ENCODE assay signal across 11 cellular contexts in the genomic region with DNA sequence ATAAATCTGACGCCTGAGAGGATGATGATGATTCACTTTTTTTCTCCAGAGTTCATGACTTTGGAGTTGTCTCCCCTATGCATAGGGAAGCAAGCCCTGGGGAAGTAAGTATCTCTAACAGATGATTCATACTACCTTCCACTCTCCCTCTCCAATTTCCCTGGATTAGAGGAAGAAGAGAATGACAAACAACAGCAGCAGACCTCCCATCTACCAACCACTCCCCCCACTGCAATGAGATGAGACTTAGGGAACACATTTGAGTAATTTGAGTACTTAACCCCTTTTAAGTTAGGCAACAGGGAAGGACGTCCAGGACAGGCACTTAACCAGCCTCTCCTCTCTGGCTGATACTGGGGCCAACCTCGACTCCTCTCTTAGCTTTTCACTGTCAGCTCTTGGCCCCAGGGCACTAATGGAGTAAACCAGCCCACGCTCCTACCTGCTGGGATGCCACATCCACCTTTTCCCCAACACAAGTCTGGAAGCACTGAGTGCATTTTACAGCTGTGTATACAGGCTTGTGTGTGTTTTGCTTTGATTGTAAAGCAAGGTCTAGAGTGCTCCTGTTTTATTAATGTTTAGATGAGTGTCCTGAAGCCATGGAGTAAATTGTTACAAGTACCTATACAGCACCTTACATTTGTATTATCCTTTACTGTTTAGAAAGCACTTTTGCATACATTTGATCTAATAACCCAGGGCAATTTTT.
DNase-seq lines count a peak whose midpoint lies in the region; ATAC-seq and TF ChIP-seq lines count a peak whose summit lies in the region.
"Had no signal": no experiment of that assay in that cellular context is flagged by ENCODE, and none has a peak within 500 bp of the region (broad histone marks: within the 10 kb centered on the region; RNA-seq: fewer than 3 reads in every experiment).

No MANE protein-coding gene starts in this region.

- peak; percentile 42 for DNase-seq in DMS53 treated with DMSO at 0.1 percent for 48 hours (lab: John Stamatoyannopoulos, UW; ENCODE audit: unreplicated experiment)
- DNase-seq in NCI-H146 treated with DMSO at 0.1 percent for 48 hours (lab: John Stamatoyannopoulos, UW; ENCODE audit: unreplicated experiment) = peak; percentile 43
- DNase-seq in cardiac fibroblast (ENCODE audit: low read depth in 2 of 2) = peak; percentile 56 to 69
- DNase-seq in neural crest cell (ENCODE audit: low read depth, low spot score) = no peak
- no peak for DNase-seq in nucleus accumbens (lab: John Stamatoyannopoulos, UW)
- no peak for DNase-seq in activated naive CD8-positive, alpha-beta T cell treated with anti-CD3 and anti-CD28 coated beads, Interleukin-2, amount 50 U/mL, for 24 hours
- DNase-seq in DMS114 treated with DMSO at 0.1 percent for 48 hours (lab: John Stamatoyannopoulos, UW; ENCODE audit: unreplicated experiment) = no peak
- DNase-seq: NCI-H2171 treated with DMSO at 0.1 percent for 48 hours; stimulated activated CD4-positive, alpha-beta T cell treated with anti-CD3 and anti-CD28 coated beads, Interleukin-4, amount 100 ng/mL, for 1 hour had no signal

- ATAC-seq in HG03571 (IDR thresholded peaks at IDR 0.05; ENCODE audit: unreplicated experiment) = no peak
- ATAC-seq in activated naive CD8-positive, alpha-beta T cell treated with anti-CD3 and anti-CD28 coated beads, Interleukin-2, amount 50 U/mL, for 24 hours = no peak

- TF ChIP-seq CTCF in cardiac fibroblast (IDR thresholded peaks at IDR 0.05; ENCODE audit: low read depth, low read length) (no peak), neural crest cell (conservative IDR thresholded peaks at IDR 0.05) (no peak)

- no peak overlapping the region for H3K4me3 ChIP-seq in cardiac fibroblast (replicated peaks in 1 of 2; ENCODE audit: low read depth in 2 of 2, low read length in 2 of 2)
- H3K4me3 ChIP-seq: tibial nerve had no signal

- no peak overlapping the region for H3K4me3 Mint-ChIP-seq in neural crest cell
- H3K4me3 Mint-ChIP-seq in activated naive CD8-positive, alpha-beta T cell treated with anti-CD3 and anti-CD28 coated beads, Interleukin-2, amount 50 U/mL, for 24 hours = no peak overlapping the region

- peaks cover 3% of the 10 kb centered on the region for H3K36me3 Mint-ChIP-seq in neural crest cell (ENCODE audit: low read depth)
- H3K36me3 Mint-ChIP-seq in activated naive CD8-positive, alpha-beta T cell treated with anti-CD3 and anti-CD28 coated beads, Interleukin-2, amount 50 U/mL, for 24 hours (ENCODE audit: low read depth) = no peaks in the 10 kb centered on the region

- no peaks in the 10 kb centered on the region for H3K27me3 Mint-ChIP-seq in neural crest cell (ENCODE audit: low read depth)
- H3K27me3 Mint-ChIP-seq in activated naive CD8-positive, alpha-beta T cell treated with anti-CD3 and anti-CD28 coated beads, Interleukin-2, amount 50 U/mL, for 24 hours = peaks cover 25% of the 10 kb centered on the region

- H3K9me3 Mint-ChIP-seq in neural crest cell = peaks cover 5% of the 10 kb centered on the region
- peaks cover 8% of the 10 kb centered on the region for H3K9me3 Mint-ChIP-seq in activated naive CD8-positive, alpha-beta T cell treated with anti-CD3 and anti-CD28 coated beads, Interleukin-2, amount 50 U/mL, for 24 hours

- peaks cover 66% of the 10 kb centered on the region for H3K4me1 Mint-ChIP-seq in neural crest cell
- H3K4me1 Mint-ChIP-seq in activated naive CD8-positive, alpha-beta T cell treated with anti-CD3 and anti-CD28 coated beads, Interleukin-2, amount 50 U/mL, for 24 hours = peaks cover 7% of the 10 kb centered on the region

- peak overlapping the region; percentile 61 for H3K27ac Mint-ChIP-seq in neural crest cell (ENCODE audit: unreplicated experiment)
- H3K27ac Mint-ChIP-seq in activated naive CD8-positive, alpha-beta T cell treated with anti-CD3 and anti-CD28 coated beads, Interleukin-2, amount 50 U/mL, for 24 hours = no peak overlapping the region

Comparison
In these comparisons a context has a peak if more than half of its experiments do, and no peak if none do; other contexts are left out.
1. DNase-seq: peak in DMS53 treated with DMSO at 0.1 percent for 48 hours (single experiment), NCI-H146 treated with DMSO at 0.1 percent for 48 hours (single experiment) and cardiac fibroblast (2 of 2); none in neural crest cell (single experiment), nucleus accumbens (0 of 56), activated naive CD8-positive, alpha-beta T cell treated with anti-CD3 and anti-CD28 coated beads, Interleukin-2, amount 50 U/mL, for 24 hours (single experiment) and DMS114 treated with DMSO at 0.1 percent for 48 hours (single experiment).